Comparison of ENCODE assay signal across 15 cellular contexts in the genomic region with DNA sequence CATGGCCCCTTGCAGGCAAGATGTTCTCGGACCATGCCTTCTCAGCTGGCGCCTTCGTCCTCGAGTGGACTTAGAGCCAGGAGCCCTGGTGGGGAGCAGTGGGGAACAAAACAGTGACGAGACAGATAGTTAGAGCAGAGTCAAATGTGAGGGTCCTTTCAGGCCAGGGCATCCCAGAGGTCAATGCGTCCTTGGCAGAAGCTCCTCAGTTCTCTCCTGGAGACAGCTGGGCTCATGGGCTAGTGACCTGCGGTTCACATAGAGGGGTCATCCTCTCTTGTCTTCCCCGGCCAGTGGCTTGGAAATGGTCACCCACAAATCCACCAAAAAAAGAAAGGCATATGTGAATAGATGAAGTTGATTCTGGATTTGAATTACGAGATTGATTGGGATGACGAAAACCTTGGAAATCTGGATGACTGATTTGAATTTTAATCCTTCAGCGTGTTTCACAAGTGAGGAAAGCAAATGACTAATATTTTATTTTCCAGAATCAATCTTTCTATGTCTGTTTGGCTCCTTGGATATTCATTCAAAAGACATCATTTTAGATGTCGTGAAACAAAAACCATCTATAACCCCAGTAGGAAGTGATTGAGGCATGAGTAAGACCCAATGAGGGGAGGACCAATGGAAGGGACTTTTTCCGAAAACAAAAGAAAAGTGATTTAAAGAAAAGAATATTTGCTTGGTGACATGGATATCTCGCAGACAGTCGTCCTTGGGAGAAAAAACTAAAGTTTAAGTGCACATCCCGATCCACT.
DNase-seq lines count a peak whose midpoint lies in the region; ATAC-seq and TF ChIP-seq lines count a peak whose summit lies in the region.
"Had no signal": no experiment of that assay in that cellular context is flagged by ENCODE, and none has a peak within 500 bp of the region (broad histone marks: within the 10 kb centered on the region; RNA-seq: fewer than 3 reads in every experiment).

No MANE protein-coding gene starts in this region.

- H3K27me3 ChIP-seq in right atrium auricular region: no peaks in the 10 kb centered on the region
- H3K27me3 ChIP-seq in GM23338 (ENCODE audit: insufficient read depth): no peaks in the 10 kb centered on the region
- H3K27me3 ChIP-seq: upper lobe of right lung had no signal

- intact Hi-C loops in cardiac septum (cut with DNase I): no loop called here

- no peak for DNase-seq in right atrium auricular region (ENCODE audit: low spot score)
- no peak for DNase-seq in cardiac septum (ENCODE audit: low spot score)
- peak; percentile 77 for DNase-seq in astrocyte of the spinal cord (ENCODE audit: low read depth, low spot score)
- DNase-seq in mesenteric fat pad (ENCODE audit: low spot score): peak; percentile 64
- no peak for DNase-seq in stimulated activated naive CD8-positive, alpha-beta T cell treated with anti-CD3 and anti-CD28 coated beads, Interleukin-15, Interleukin-2, amounts not matched to agents 100 U/mL and 50 U/mL, for 24 hours
- no peak for DNase-seq in GM23338 (ENCODE audit: low spot score)
- no peak for DNase-seq in G401 (ENCODE audit: low spot score)
- DNase-seq in hippocampal formation (lab: John Stamatoyannopoulos, UW): no peak
- DNase-seq: ACHN; activated CD4-positive, alpha-beta T cell treated with anti-CD3 and anti-CD28 coated beads, Interleukin-2, amount 10 ng/mL, durations not matched to agents 24 days and 14 days; immature natural killer cell; NCI-H2171 treated with DMSO at 0.1 percent for 48 hours had no signal

- no peak overlapping the region for H3K4me2 ChIP-seq in GM23338

- peaks cover 4% of the 10 kb centered on the region; the same call in 1 of the 3 replicates for H3K36me3 Mint-ChIP-seq in GM23338 (ENCODE audit: low read depth)
- H3K36me3 Mint-ChIP-seq: immature natural killer cell had no signal

- no peaks in the 10 kb centered on the region for H3K79me2 ChIP-seq in GM23338 (replicated peaks; ENCODE audit: insufficient read depth)

- H3K27me3 Mint-ChIP-seq in GM23338 (ENCODE audit: insufficient read depth, low read depth, poor library complexity): peaks cover 9% of the 10 kb centered on the region

- H3K27ac ChIP-seq in right atrium auricular region (peak overlapping the region; percentile 39 to 71), GM23338 (ENCODE audit: low read depth) (no peak overlapping the region)
- H3K27ac ChIP-seq: upper lobe of right lung had no signal

- no peak for TF ChIP-seq CTCF in right atrium auricular region (IDR thresholded peaks at IDR 0.05)
- TF ChIP-seq CTCF in astrocyte of the spinal cord (IDR thresholded peaks at IDR 0.05; ENCODE audit: low read depth, low read length): no peak
- no peak for TF ChIP-seq CTCF in GM23338 (conservative IDR thresholded peaks at IDR 0.05; ENCODE audit: low read depth in 2 of 2)

- no peak for ATAC-seq in stimulated activated naive CD8-positive, alpha-beta T cell treated with anti-CD3 and anti-CD28 coated beads, Interleukin-15, Interleukin-2, amounts not matched to agents 100 U/mL and 50 U/mL, for 24 hours
- no peak for ATAC-seq in GM23338
- ATAC-seq: GM12878, upper lobe of right lung had no signal

- H3K4me3 ChIP-seq in right atrium auricular region: no peak overlapping the region
- peak overlapping the region; percentile 1 for H3K4me3 ChIP-seq in astrocyte of the spinal cord (ENCODE audit: low read depth, low read length)
- no peak overlapping the region for H3K4me3 ChIP-seq in GM23338
- H3K4me3 ChIP-seq: GM12878, upper lobe of right lung had no signal

- peaks cover 5% of the 10 kb centered on the region for H3K4me1 Mint-ChIP-seq in GM23338
- H3K4me1 Mint-ChIP-seq: activated CD4-positive, alpha-beta T cell treated with anti-CD3 and anti-CD28 coated beads, Interleukin-2, amount 10 ng/mL, durations not matched to agents 24 days and 14 days had no signal

- H3K9me3 Mint-ChIP-seq in GM23338: peaks cover 8% of the 10 kb centered on the region
- H3K9me3 Mint-ChIP-seq: activated CD4-positive, alpha-beta T cell treated with anti-CD3 and anti-CD28 coated beads, Interleukin-2, amount 10 ng/mL, durations not matched to agents 24 days and 14 days; activated T-helper 2 cell treated with anti-CD3 and anti-CD28 coated beads, Interferon-gamma antibody, Interleukin-2, Interleukin-4, amounts not matched to agents 10 μg/mL and 5 μg/mL and 100 μg/mL, durations not matched to agents 14 hours and 24 hours and 36 hours; immature natural killer cell had no signal

- H3K4me3 Mint-ChIP-seq in GM23338: no peak overlapping the region
- H3K4me3 Mint-ChIP-seq: activated CD4-positive, alpha-beta T cell treated with anti-CD3 and anti-CD28 coated beads, Interleukin-2, amount 10 ng/mL, durations not matched to agents 24 days and 14 days; immature natural killer cell had no signal

- H3K4me1 ChIP-seq in right atrium auricular region: peaks cover 0 to 22% of the 10 kb centered on the region in 2 donors
- no peaks in the 10 kb centered on the region for H3K4me1 ChIP-seq in GM23338 (ENCODE audit: insufficient read depth)

- H3K36me3 ChIP-seq in right atrium auricular region: no peaks in the 10 kb centered on the region
- no peaks in the 10 kb centered on the region for H3K36me3 ChIP-seq in GM23338 (ENCODE audit: insufficient read depth)
- H3K36me3 ChIP-seq: upper lobe of right lung had no signal

- no peaks in the 10 kb centered on the region for H3K9me3 ChIP-seq in right atrium auricular region
- H3K9me3 ChIP-seq: upper lobe of right lung had no signal

- 0 out of 2 replicates have a peak, but pooled peaks cover under 1% of the 10 kb centered on the region for H3K9me2 ChIP-seq in GM23338 (ENCODE audit: insufficient read depth)

- in situ Hi-C loops in astrocyte of the spinal cord (cut with HindIII; ENCODE audit: low sequenced_read_pairs): no loop called here
- in situ Hi-C loops in G401 (cut with HindIII; ENCODE audit: low sequenced_read_pairs): no loop called here

- no peak overlapping the region for H3K27ac Mint-ChIP-seq in GM23338
- H3K27ac Mint-ChIP-seq: activated CD4-positive, alpha-beta T cell treated with anti-CD3 and anti-CD28 coated beads, Interleukin-2, amount 10 ng/mL, durations not matched to agents 24 days and 14 days; activated T-helper 2 cell treated with anti-CD3 and anti-CD28 coated beads, Interferon-gamma antibody, Interleukin-2, Interleukin-4, amounts not matched to agents 10 μg/mL and 5 μg/mL and 100 μg/mL, durations not matched to agents 14 hours and 24 hours and 36 hours; immature natural killer cell had no signal

- H4K20me1 ChIP-seq in GM23338 (replicated peaks; ENCODE audit: insufficient read depth): no peaks in the 10 kb centered on the region

- H2AFZ ChIP-seq in GM23338: no peak overlapping the region

- no peaks in the 10 kb centered on the region for H3F3A ChIP-seq in GM23338 (replicated peaks; ENCODE audit: low read depth)

TF ChIP-seq in GM23338, 12 proteins besides CTCF, POLR2A, EP300 and RAD21 (continues in another document):
- TF ChIP-seq, protein P1, sequence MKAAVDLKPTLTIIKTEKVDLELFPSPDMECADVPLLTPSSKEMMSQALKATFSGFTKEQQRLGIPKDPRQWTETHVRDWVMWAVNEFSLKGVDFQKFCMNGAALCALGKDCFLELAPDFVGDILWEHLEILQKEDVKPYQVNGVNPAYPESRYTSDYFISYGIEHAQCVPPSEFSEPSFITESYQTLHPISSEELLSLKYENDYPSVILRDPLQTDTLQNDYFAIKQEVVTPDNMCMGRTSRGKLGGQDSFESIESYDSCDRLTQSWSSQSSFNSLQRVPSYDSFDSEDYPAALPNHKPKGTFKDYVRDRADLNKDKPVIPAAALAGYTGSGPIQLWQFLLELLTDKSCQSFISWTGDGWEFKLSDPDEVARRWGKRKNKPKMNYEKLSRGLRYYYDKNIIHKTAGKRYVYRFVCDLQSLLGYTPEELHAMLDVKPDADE (IDR thresholded peaks at IDR 0.05): no peak
- TF ChIP-seq EZH2phosphoT487 (IDR thresholded peaks at IDR 0.05; ENCODE audit: unreplicated experiment) (no peak), ZNF114 (CRISPR knock-in tag; IDR thresholded peaks at IDR 0.05) (no peak), STAT1 (IDR thresholded peaks at IDR 0.05; ENCODE audit: unreplicated experiment) (no peak), CREB1 (CRISPR knock-in tag; IDR thresholded peaks at IDR 0.05; ENCODE audit: low read depth) (no peak), EZH2 (IDR thresholded peaks at IDR 0.05; ENCODE audit: low read depth, unreplicated experiment) (no peak), ZNF331 (CRISPR knock-in tag; IDR thresholded peaks at IDR 0.05; ENCODE audit: low read depth) (no peak), POLR2AphosphoS5 (IDR thresholded peaks at IDR 0.05; ENCODE audit: low read depth) (no peak), JUNB (IDR thresholded peaks at IDR 0.05; ENCODE audit: unreplicated experiment) (no peak), NANOG (IDR thresholded peaks at IDR 0.05; ENCODE audit: borderline replicate concordance) (no peak)
- TF ChIP-seq, protein P2, sequence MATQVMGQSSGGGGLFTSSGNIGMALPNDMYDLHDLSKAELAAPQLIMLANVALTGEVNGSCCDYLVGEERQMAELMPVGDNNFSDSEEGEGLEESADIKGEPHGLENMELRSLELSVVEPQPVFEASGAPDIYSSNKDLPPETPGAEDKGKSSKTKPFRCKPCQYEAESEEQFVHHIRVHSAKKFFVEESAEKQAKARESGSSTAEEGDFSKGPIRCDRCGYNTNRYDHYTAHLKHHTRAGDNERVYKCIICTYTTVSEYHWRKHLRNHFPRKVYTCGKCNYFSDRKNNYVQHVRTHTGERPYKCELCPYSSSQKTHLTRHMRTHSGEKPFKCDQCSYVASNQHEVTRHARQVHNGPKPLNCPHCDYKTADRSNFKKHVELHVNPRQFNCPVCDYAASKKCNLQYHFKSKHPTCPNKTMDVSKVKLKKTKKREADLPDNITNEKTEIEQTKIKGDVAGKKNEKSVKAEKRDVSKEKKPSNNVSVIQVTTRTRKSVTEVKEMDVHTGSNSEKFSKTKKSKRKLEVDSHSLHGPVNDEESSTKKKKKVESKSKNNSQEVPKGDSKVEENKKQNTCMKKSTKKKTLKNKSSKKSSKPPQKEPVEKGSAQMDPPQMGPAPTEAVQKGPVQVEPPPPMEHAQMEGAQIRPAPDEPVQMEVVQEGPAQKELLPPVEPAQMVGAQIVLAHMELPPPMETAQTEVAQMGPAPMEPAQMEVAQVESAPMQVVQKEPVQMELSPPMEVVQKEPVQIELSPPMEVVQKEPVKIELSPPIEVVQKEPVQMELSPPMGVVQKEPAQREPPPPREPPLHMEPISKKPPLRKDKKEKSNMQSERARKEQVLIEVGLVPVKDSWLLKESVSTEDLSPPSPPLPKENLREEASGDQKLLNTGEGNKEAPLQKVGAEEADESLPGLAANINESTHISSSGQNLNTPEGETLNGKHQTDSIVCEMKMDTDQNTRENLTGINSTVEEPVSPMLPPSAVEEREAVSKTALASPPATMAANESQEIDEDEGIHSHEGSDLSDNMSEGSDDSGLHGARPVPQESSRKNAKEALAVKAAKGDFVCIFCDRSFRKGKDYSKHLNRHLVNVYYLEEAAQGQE (IDR thresholded peaks at IDR 0.05; ENCODE audit: unreplicated experiment): no peak

Comparison
In these comparisons a context has a peak if more than half of its experiments do, and no peak if none do; other contexts are left out.
1. DNase-seq: peak in astrocyte of the spinal cord (single experiment) and mesenteric fat pad (single experiment); none in right atrium auricular region (single experiment), cardiac septum (single experiment), stimulated activated naive CD8-positive, alpha-beta T cell treated with anti-CD3 and anti-CD28 coated beads, Interleukin-15, Interleukin-2, amounts not matched to agents 100 U/mL and 50 U/mL, for 24 hours (single experiment), GM23338 (single experiment), G401 (single experiment) and hippocampal formation (0 of 2).